Comparison of ENCODE assay signal across 9 cellular contexts in the genomic region with DNA sequence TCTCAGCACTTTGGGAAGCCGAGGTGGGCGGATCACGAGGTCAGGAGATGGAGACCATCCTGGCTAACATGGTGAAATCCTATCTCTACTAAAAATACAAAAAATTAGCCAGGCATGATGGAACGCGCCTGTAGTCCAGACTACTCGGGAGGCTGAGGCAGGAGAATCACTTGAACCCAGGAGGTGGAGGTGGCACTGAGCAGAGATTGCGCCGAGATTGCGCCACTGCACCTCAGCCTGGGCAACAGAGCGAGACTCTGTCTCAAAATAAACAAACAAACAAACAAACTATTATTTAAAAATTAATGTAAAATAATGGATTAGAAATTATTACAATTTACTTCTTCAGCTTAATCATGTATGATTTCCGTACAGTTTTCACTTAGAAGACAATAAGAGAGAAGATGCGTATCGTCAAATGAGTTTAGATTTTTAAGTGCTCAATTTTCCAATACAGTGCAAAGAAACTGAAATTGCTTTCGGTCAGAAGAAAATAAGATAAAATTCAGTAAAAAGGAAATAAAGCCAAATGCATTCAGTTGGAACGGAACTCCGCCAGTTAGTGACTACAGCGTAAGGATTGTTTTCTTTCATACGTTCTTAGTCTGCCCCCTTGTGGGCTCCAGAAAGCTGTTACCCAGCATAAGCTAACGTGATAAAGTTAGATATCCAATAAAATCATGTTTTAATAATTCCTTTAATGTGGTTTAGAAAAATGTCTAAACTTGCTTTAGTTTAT. TPM values are rescaled to one million over a fixed set of nuclear protein-coding genes. Genes with fewer than 3 reads are reported as not detected.
DNase-seq lines count a peak whose midpoint lies in the region; ATAC-seq and TF ChIP-seq lines count a peak whose summit lies in the region.
"Had no signal": no experiment of that assay in that cellular context is flagged by ENCODE, and none has a peak within 500 bp of the region (broad histone marks: within the 10 kb centered on the region; RNA-seq: fewer than 3 reads in every experiment).

No MANE protein-coding gene starts in this region.

- H3K27me3 ChIP-seq in BE2C (no peaks in the 10 kb centered on the region), ovary (no peaks in the 10 kb centered on the region)

- H3K4me1 Mint-ChIP-seq in activated CD4-positive, alpha-beta T cell treated with anti-CD3 and anti-CD28 coated beads, Interleukin-2, amount 10 ng/mL, durations not matched to agents 24 days and 14 days = no peaks in the 10 kb centered on the region

- no peaks in the 10 kb centered on the region for H3K36me3 Mint-ChIP-seq in activated CD4-positive, alpha-beta T cell treated with anti-CD3 and anti-CD28 coated beads, Interleukin-2, amount 10 ng/mL, durations not matched to agents 24 days and 14 days (ENCODE audit: low read depth)

- no peak overlapping the region for H3K27ac ChIP-seq in ovary

- ATAC-seq in GM18502 (IDR thresholded peaks at IDR 0.05; ENCODE audit: poor library complexity, unreplicated experiment) (peak; percentile 85), HG03039 (IDR thresholded peaks at IDR 0.05; ENCODE audit: unreplicated experiment) (peak; percentile 69)

- 38 to 47% (median 44%) methylated on average over 19 of the region's 19 CpGs for WGBS in ovary, 3 donors

- H3K27ac Mint-ChIP-seq in activated CD4-positive, alpha-beta T cell treated with anti-CD3 and anti-CD28 coated beads, Interleukin-2, amount 10 ng/mL, durations not matched to agents 24 days and 14 days = no peak overlapping the region

- no peaks in the 10 kb centered on the region for H3K36me3 ChIP-seq in BE2C
- no peaks in the 10 kb centered on the region for H3K36me3 ChIP-seq in ovary

- peak overlapping the region; percentile 64 for H3K4me3 ChIP-seq in BE2C (ENCODE audit: low read depth, low read length)
- H3K4me3 ChIP-seq in ovary = peak overlapping the region; percentile 8

- TF ChIP-seq POLR2A in ovary (IDR thresholded peaks at IDR 0.05) = no peak

- intact Hi-C loops in activated CD4-positive, alpha-beta T cell treated with anti-CD3 and anti-CD28 coated beads, Interleukin-2, amount 10 ng/mL, durations not matched to agents 24 days and 14 days (cut with micrococcal nuclease) = loop anchor here (1.0 to 5.0 kb wide), 4 partner anchors 370 to 671 kb away; no protein-coding TSS in a partner anchor
- intact Hi-C loops in ovary (cut with DNase I) = loop anchor here in 3 of 4 donors (5.0 to 10.0 kb wide), 3 partner anchors 174 to 401 kb away; no protein-coding TSS in a partner anchor

- TF ChIP-seq EP300 in ovary (IDR thresholded peaks at IDR 0.05) = no peak

- peaks cover 3% of the 10 kb centered on the region for H3K4me1 ChIP-seq in BE2C
- H3K4me1 ChIP-seq in ovary (ENCODE audit: insufficient read depth) = no peaks in the 10 kb centered on the region

- no peaks in the 10 kb centered on the region for H3K9me3 Mint-ChIP-seq in activated CD4-positive, alpha-beta T cell treated with anti-CD3 and anti-CD28 coated beads, Interleukin-2, amount 10 ng/mL, durations not matched to agents 24 days and 14 days

- no peak overlapping the region for H3K4me3 Mint-ChIP-seq in activated CD4-positive, alpha-beta T cell treated with anti-CD3 and anti-CD28 coated beads, Interleukin-2, amount 10 ng/mL, durations not matched to agents 24 days and 14 days

- H3K9me3 ChIP-seq in BE2C (no peaks in the 10 kb centered on the region), ovary (no peaks in the 10 kb centered on the region)

- peak; percentile 84 for TF ChIP-seq CTCF in BE2C (IDR thresholded peaks at IDR 0.05; ENCODE audit: low read depth, low read length)
- TF ChIP-seq CTCF in ovary (IDR thresholded peaks at IDR 0.05) = peak; percentile 61 to 87 (median 84)

- H3K27me3 Mint-ChIP-seq in activated CD4-positive, alpha-beta T cell treated with anti-CD3 and anti-CD28 coated beads, Interleukin-2, amount 10 ng/mL, durations not matched to agents 24 days and 14 days = peaks cover 27% of the 10 kb centered on the region

- DNase-seq in BE2C (peak; percentile 62), NCI-H2227 treated with DMSO at 0.1 percent for 48 hours (lab: John Stamatoyannopoulos, UW) (peak; percentile 24), germinal center (ENCODE audit: low spot score) (peak; percentile 50), ovary (peak in 4 of 5 donors; percentile 30 to 70 (median 44)), ecto neural progenitor cell (ENCODE audit: low spot score) (no peak)
- DNase-seq in activated CD4-positive, alpha-beta T cell treated with anti-CD3 and anti-CD28 coated beads, Interleukin-2, amount 10 ng/mL, durations not matched to agents 24 days and 14 days = peak; percentile 81

RNA-seq across cellular contexts. Expression of a gene that starts 24.8 kb away (rescaled TPM):
- polyA plus RNA-seq in BE2C (2012; ENCODE audit: insufficient read depth, insufficient read length, low read depth) = not detected
- total RNA-seq in activated CD4-positive, alpha-beta T cell treated with anti-CD3 and anti-CD28 coated beads, Interleukin-2, amount 10 ng/mL, durations not matched to agents 24 days and 14 days = not detected in 2 replicates
- total RNA-seq in ovary = under 1 TPM in 2 of 7 donors, not detected in 5; 0.34 to 0.41 TPM
- 10 to 100 TPM in 1 of 2 donors, under 1 TPM in 1; 0.21 to 40.6 TPM for polyA plus RNA-seq in ovary
- total RNA-seq: T-helper 1 cell treated with Interleukin-12 subunit alpha and Interleukin-12 subunit beta and Interleukin-4 antibody, amounts not matched to agents 30 ng/mL and 1 ng/mL, for 36 hours had no signal

RNA-seq across cellular contexts. Expression of a gene that starts 34.7 kb away (rescaled TPM):
- polyA plus RNA-seq in BE2C (2012; ENCODE audit: insufficient read depth, insufficient read length, low read depth) = not detected
- not detected in 2 replicates for total RNA-seq in activated CD4-positive, alpha-beta T cell treated with anti-CD3 and anti-CD28 coated beads, Interleukin-2, amount 10 ng/mL, durations not matched to agents 24 days and 14 days
- total RNA-seq in ovary = under 1 TPM in 5 of 7 donors, not detected in 2; 0.05 to 0.50 (median 0.23) TPM
- under 1 TPM; 0.04 to 0.53 TPM for polyA plus RNA-seq in ovary
- total RNA-seq: T-helper 1 cell treated with Interleukin-12 subunit alpha and Interleukin-12 subunit beta and Interleukin-4 antibody, amounts not matched to agents 30 ng/mL and 1 ng/mL, for 36 hours had no signal
